Comparison of ENCODE assay signal across 19 cellular contexts in the genomic region with DNA sequence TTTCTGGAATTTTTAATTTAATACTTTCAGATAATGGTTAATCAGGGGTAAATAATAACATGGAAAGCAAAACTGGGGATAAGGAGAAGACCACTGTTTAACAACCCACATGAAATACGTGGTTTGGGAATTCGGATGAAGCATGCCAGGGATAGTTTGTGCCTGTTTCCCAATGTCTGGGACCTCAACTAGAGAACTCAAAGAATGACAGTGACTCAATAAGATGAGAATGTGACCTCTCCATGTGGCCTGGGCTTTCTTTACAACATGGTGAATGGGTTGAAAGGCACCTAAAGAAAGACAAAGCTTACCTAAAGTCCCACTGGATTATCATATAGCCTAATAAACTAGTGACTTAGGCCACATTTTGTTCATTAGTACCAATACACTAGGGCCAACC.
"Had no signal": no experiment of that assay in that cellular context is flagged by ENCODE, and none has a peak within 500 bp of the region (broad histone marks: within the 10 kb centered on the region; RNA-seq: fewer than 3 reads in every experiment).

No MANE protein-coding gene starts in this region.

- ATAC-seq: activated T-cell treated with anti-CD3 and anti-CD28 coated beads, Interleukin-2, amount 50 U/mL, for 4 hours; T-helper 17 cell had no signal

- DNase-seq: activated CD4-positive, alpha-beta memory T cell treated with anti-CD3 and anti-CD28 coated beads for 36 hours; activated CD4-positive, alpha-beta T cell treated with anti-CD3 and anti-CD28 coated beads, Interleukin-2, amount 10 ng/mL, durations not matched to agents 7 days and 5 days; activated CD4-positive, CD25-positive, alpha-beta regulatory T cell; activated CD8-positive, alpha-beta memory T cell treated with anti-CD3 and anti-CD28 coated beads for 24 hours; activated effector memory CD4-positive, alpha-beta T cell treated with anti-CD3 and anti-CD28 coated beads, Interleukin-2, amount 50 U/mL, for 16 hours; activated naive CD4-positive, alpha-beta T cell treated with Interleukin-2 at 50 U/mL for 16 hours; activated T-cell treated with anti-CD3 and anti-CD28 coated beads, Interleukin-2, amount 50 U/mL, for 4 hours; amygdala; NCI-H1048; NCI-H1417; NCI-H1930; NCI-H2171; NCI-H2227 treated with DMSO at 0.1 percent for 48 hours; NCI-H510A; NCI-H526 treated with DMSO at 0.1 percent for 48 hours; NCI-H82; SIG-M5; T-helper 17 cell; T-helper 9 cell had no signal
